In the genomic region with DNA sequence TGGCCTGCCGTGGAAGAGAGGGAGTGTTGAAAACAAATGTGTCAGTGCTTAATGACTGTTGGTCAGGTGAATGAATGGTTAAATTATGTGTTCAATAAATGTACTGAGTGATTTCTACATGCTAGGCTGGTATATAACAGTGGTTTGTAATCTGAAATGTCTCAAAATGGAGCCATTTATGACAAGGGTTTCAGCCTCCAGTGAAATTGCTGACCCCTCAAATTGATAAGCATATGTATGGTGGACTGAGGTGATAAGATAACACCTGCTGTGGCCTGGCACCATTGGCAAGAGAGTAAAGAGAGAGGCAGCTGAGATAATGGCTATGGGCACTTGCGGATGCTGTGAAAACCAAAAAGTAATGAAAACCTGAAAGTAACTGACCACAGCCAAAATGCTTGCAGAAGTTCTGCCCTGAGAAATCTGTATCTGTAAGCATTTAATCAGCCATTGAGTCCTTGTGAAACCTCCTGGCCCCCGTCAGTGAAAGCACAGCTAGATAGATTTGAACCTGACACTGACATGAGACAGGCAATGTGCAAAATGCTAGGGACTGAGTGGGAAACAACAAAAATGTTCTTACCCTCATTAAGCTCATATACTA, we compare ENCODE assay signal across 1 cellular context.
A peak's percentile ranks its signal among the peaks of the same experiment; 100 is the strongest.
TF ChIP-seq lines count a peak whose summit lies in the region.

No MANE protein-coding gene starts in this region.

TF ChIP-seq in K562, 482 proteins besides CTCF, POLR2A, EP300 and RAD21 (continued from another document and continues in another):
- TF ChIP-seq NEUROD1 (IDR thresholded peaks at IDR 0.05; ENCODE audit: borderline replicate concordance, low read depth, low read length, partially characterized antibody): peak; percentile 67
- no peak for TF ChIP-seq HDAC6 (IDR thresholded peaks at IDR 0.05; ENCODE audit: low read depth, low read length)
- no peak for TF ChIP-seq MCM7 (IDR thresholded peaks at IDR 0.05)
- no peak for TF ChIP-seq ZNF77 (CRISPR knock-in tag; IDR thresholded peaks at IDR 0.05)
- TF ChIP-seq SAP30 (IDR thresholded peaks at IDR 0.05; ENCODE audit: borderline replicate concordance, insufficient read depth, low read depth, low read length, poor library complexity, severe bottlenecking): no peak
- TF ChIP-seq ZNF140 (CRISPR knock-in tag; IDR thresholded peaks at IDR 0.05): no peak
- peak; percentile 67; the same call in 1 of the 2 replicates for TF ChIP-seq GATAD2B (IDR thresholded peaks at IDR 0.05; ENCODE audit: borderline replicate concordance)
- peak; percentile 56; the same call in 1 of the 2 replicates for TF ChIP-seq MEF2D (tag; conservative IDR thresholded peaks at IDR 0.05; ENCODE audit: low read depth)
- no peak for TF ChIP-seq RFX7 (CRISPR knock-in tag; IDR thresholded peaks at IDR 0.05)
- TF ChIP-seq ZNF76 (CRISPR knock-in tag; IDR thresholded peaks at IDR 0.05; ENCODE audit: borderline replicate concordance): no peak
- TF ChIP-seq ZNF436 (CRISPR knock-in tag; IDR thresholded peaks at IDR 0.05): no peak
- TF ChIP-seq ZBTB49 (CRISPR knock-in tag; IDR thresholded peaks at IDR 0.05; ENCODE audit: borderline replicate concordance): no peak
- TF ChIP-seq SIN3B (IDR thresholded peaks at IDR 0.05; ENCODE audit: low read depth): no peak
- TF ChIP-seq MTF1 (CRISPR knock-in tag; IDR thresholded peaks at IDR 0.05; ENCODE audit: borderline replicate concordance): no peak
- no peak for TF ChIP-seq ELF1 (tag; IDR thresholded peaks at IDR 0.05)
- TF ChIP-seq PHF21A (IDR thresholded peaks at IDR 0.05; ENCODE audit: borderline replicate concordance, low read depth): no peak
- TF ChIP-seq SNIP1 (IDR thresholded peaks at IDR 0.05; ENCODE audit: low read depth): no peak
- TF ChIP-seq ZNF24 (IDR thresholded peaks at IDR 0.05): no peak
- TF ChIP-seq NR2C1 (IDR thresholded peaks at IDR 0.05): no peak
- peak; percentile 78 for TF ChIP-seq NR2C1 (tag; IDR thresholded peaks at IDR 0.05)
- TF ChIP-seq, protein P1, sequence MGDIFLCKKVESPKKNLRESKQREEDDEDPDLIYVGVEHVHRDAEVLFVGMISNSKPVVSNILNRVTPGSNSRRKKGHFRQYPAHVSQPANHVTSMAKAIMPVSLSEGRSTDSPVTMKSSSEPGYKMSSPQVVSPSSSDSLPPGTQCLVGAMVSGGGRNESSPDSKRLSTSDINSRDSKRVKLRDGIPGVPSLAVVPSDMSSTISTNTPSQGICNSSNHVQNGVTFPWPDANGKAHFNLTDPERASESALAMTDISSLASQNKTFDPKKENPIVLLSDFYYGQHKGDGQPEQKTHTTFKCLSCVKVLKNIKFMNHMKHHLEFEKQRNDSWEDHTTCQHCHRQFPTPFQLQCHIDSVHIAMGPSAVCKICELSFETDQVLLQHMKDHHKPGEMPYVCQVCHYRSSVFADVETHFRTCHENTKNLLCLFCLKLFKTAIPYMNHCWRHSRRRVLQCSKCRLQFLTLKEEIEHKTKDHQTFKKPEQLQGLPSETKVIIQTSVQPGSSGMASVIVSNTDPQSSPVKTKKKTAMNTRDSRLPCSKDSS (IDR thresholded peaks at IDR 0.05; ENCODE audit: low read depth, partially characterized antibody): no peak
- no peak for TF ChIP-seq RBM34 (IDR thresholded peaks at IDR 0.05; ENCODE audit: borderline replicate concordance, insufficient read depth, low read length)
- TF ChIP-seq UBTF (IDR thresholded peaks at IDR 0.05; ENCODE audit: borderline replicate concordance in 1 of 2, low read depth in 2 of 2, low read length in 2 of 2): no peak
- no peak for TF ChIP-seq NBN (IDR thresholded peaks at IDR 0.05; ENCODE audit: low read depth)
- no peak for TF ChIP-seq JUN (IDR thresholded peaks at IDR 0.05; ENCODE audit: borderline replicate concordance, low read depth, low read length)
- no peak for TF ChIP-seq JUN (CRISPR knock-in tag; IDR thresholded peaks at IDR 0.05; ENCODE audit: borderline replicate concordance)
- no peak for TF ChIP-seq THAP12 (CRISPR knock-in tag; IDR thresholded peaks at IDR 0.05)
- TF ChIP-seq, protein P2, sequence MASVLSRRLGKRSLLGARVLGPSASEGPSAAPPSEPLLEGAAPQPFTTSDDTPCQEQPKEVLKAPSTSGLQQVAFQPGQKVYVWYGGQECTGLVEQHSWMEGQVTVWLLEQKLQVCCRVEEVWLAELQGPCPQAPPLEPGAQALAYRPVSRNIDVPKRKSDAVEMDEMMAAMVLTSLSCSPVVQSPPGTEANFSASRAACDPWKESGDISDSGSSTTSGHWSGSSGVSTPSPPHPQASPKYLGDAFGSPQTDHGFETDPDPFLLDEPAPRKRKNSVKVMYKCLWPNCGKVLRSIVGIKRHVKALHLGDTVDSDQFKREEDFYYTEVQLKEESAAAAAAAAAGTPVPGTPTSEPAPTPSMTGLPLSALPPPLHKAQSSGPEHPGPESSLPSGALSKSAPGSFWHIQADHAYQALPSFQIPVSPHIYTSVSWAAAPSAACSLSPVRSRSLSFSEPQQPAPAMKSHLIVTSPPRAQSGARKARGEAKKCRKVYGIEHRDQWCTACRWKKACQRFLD (CRISPR knock-in tag; IDR thresholded peaks at IDR 0.05): peak; percentile 67
- no peak for TF ChIP-seq MAX (CRISPR knock-in tag; IDR thresholded peaks at IDR 0.05)
- TF ChIP-seq ZSCAN32 (CRISPR knock-in tag; IDR thresholded peaks at IDR 0.05): no peak
- 0 out of 2 replicates have a peak, but pooled peaks have one; percentile 14 for TF ChIP-seq MTA1 (IDR thresholded peaks at IDR 0.05; ENCODE audit: borderline replicate concordance)
- TF ChIP-seq ZBTB12 (CRISPR knock-in tag; IDR thresholded peaks at IDR 0.05): no peak
- TF ChIP-seq PCBP2 (IDR thresholded peaks at IDR 0.05; ENCODE audit: low read depth, low read length, poor library complexity, severe bottlenecking): no peak
- TF ChIP-seq NFIC (IDR thresholded peaks at IDR 0.05): peak; percentile 69
- TF ChIP-seq, protein P3, sequence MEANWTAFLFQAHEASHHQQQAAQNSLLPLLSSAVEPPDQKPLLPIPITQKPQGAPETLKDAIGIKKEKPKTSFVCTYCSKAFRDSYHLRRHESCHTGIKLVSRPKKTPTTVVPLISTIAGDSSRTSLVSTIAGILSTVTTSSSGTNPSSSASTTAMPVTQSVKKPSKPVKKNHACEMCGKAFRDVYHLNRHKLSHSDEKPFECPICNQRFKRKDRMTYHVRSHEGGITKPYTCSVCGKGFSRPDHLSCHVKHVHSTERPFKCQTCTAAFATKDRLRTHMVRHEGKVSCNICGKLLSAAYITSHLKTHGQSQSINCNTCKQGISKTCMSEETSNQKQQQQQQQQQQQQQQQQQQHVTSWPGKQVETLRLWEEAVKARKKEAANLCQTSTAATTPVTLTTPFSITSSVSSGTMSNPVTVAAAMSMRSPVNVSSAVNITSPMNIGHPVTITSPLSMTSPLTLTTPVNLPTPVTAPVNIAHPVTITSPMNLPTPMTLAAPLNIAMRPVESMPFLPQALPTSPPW (CRISPR knock-in tag; IDR thresholded peaks at IDR 0.05): no peak
- TF ChIP-seq HDAC8 (tag; IDR thresholded peaks at IDR 0.05): no peak
- no peak for TF ChIP-seq ETS2 (tag; IDR thresholded peaks at IDR 0.05; ENCODE audit: borderline replicate concordance, poor library complexity, severe bottlenecking)
- TF ChIP-seq ZBTB34 (CRISPR knock-in tag; IDR thresholded peaks at IDR 0.05): no peak
- no peak for TF ChIP-seq SLC30A9 (CRISPR knock-in tag; IDR thresholded peaks at IDR 0.05)
- TF ChIP-seq CBX8 (IDR thresholded peaks at IDR 0.05; ENCODE audit: borderline replicate concordance, extremely low read depth, low read depth, low read length, poor library complexity, severe bottlenecking): no peak
- TF ChIP-seq SREBF2 (CRISPR knock-in tag; IDR thresholded peaks at IDR 0.05): no peak
- no peak for TF ChIP-seq ILK (tag; IDR thresholded peaks at IDR 0.05; ENCODE audit: borderline replicate concordance, low read depth)
- no peak for TF ChIP-seq ZNF274 (IDR thresholded peaks at IDR 0.05; ENCODE audit: borderline replicate concordance, low read depth, low read length)
- no peak for TF ChIP-seq CHD4 (IDR thresholded peaks at IDR 0.05; ENCODE audit: insufficient read depth, insufficient replicate concordance, low read depth, low read length, poor library complexity, severe bottlenecking)
- TF ChIP-seq HSF4 (CRISPR knock-in tag; IDR thresholded peaks at IDR 0.05; ENCODE audit: borderline replicate concordance): peak; percentile 74; the same call in 1 of the 2 replicates
- TF ChIP-seq PML (IDR thresholded peaks at IDR 0.05; ENCODE audit: low read length): peak; percentile 46; the same call in 1 of the 2 replicates
- no peak for TF ChIP-seq FOXO4 (CRISPR knock-in tag; IDR thresholded peaks at IDR 0.05)
- TF ChIP-seq MCM2 (IDR thresholded peaks at IDR 0.05; ENCODE audit: low read depth): no peak
- no peak for TF ChIP-seq E2F3 (CRISPR knock-in tag; IDR thresholded peaks at IDR 0.05)
- no peak for TF ChIP-seq KLF16 (IDR thresholded peaks at IDR 0.05)
